In genomic region chr11:118251858-118252652, GRCh38 we compare ENCODE assay signal across 1 cellular context.
TF ChIP-seq lines count a peak whose summit lies in the region.

Gene MPZL3, minus strand, starts transcription at chr11:118252365. Its CDS starts 71 bp downstream, at chr11:118252294.

TF ChIP-seq in K562, 482 proteins besides CTCF, POLR2A, EP300 and RAD21 (continued from another document and continues in another):
- TF ChIP-seq ATF3 (IDR thresholded peaks at IDR 0.05), result peak; percentile 89
- no peak for TF ChIP-seq ATF3 (CRISPR knock-in tag; conservative IDR thresholded peaks at IDR 0.05)
- peak; percentile 53 for TF ChIP-seq RBFOX2 (IDR thresholded peaks at IDR 0.05; ENCODE audit: low read depth, low read length)
- TF ChIP-seq RBBP5 (IDR thresholded peaks at IDR 0.05; ENCODE audit: borderline replicate concordance, insufficient read depth, low read length, poor library complexity, severe bottlenecking), result peak; percentile 94
- TF ChIP-seq ELF4 (CRISPR knock-in tag; IDR thresholded peaks at IDR 0.05), result peak; percentile 76; the same call in 1 of the 2 replicates
- TF ChIP-seq ZNF12 (CRISPR knock-in tag; IDR thresholded peaks at IDR 0.05), result peak; percentile 67; the same call in 1 of the 2 replicates
- TF ChIP-seq ZNF232 (CRISPR knock-in tag; IDR thresholded peaks at IDR 0.05), result no peak
- TF ChIP-seq ETV1 (tag; conservative IDR thresholded peaks at IDR 0.05; ENCODE audit: low read depth), result peak; percentile 98
- TF ChIP-seq NFIC (IDR thresholded peaks at IDR 0.05), result peak; percentile 94
- 0 out of 4 replicates have a peak, but pooled peaks of 1 of the 2 experiments have one; percentile 36 for TF ChIP-seq HDAC1 (IDR thresholded peaks at IDR 0.05)
- peak; percentile 55; the same call in 1 of the 2 replicates for TF ChIP-seq CEBPG (CRISPR knock-in tag; IDR thresholded peaks at IDR 0.05)
- TF ChIP-seq CEBPG (tag; conservative IDR thresholded peaks at IDR 0.05 in 1 of 2, IDR thresholded peaks at IDR 0.05 in 1 of 2), result 0 out of 4 replicates have a peak, but pooled peaks of 1 of the 2 experiments have one; percentile 35
- TF ChIP-seq MEIS2 (IDR thresholded peaks at IDR 0.05; ENCODE audit: partially characterized antibody), result peak; percentile 75
- peak; percentile 96 for TF ChIP-seq CREM (IDR thresholded peaks at IDR 0.05; ENCODE audit: low read depth)
- TF ChIP-seq KDM4B (IDR thresholded peaks at IDR 0.05; ENCODE audit: borderline replicate concordance in 2 of 2, low read depth in 1 of 2), result peak in 1 of 2 experiments; percentile 88; a peak in 1 of 4 replicates
- TF ChIP-seq ETV5 (CRISPR knock-in tag; IDR thresholded peaks at IDR 0.05; ENCODE audit: low read depth), result peak; percentile 95
- TF ChIP-seq ZBTB49 (CRISPR knock-in tag; IDR thresholded peaks at IDR 0.05; ENCODE audit: borderline replicate concordance), result no peak
- no peak for TF ChIP-seq OTX1 (CRISPR knock-in tag; IDR thresholded peaks at IDR 0.05)
- TF ChIP-seq CTBP1 (IDR thresholded peaks at IDR 0.05; ENCODE audit: borderline replicate concordance), result peak; percentile 92
- 0 out of 2 replicates have a peak, but pooled peaks have one; percentile 52 for TF ChIP-seq RB1 (IDR thresholded peaks at IDR 0.05; ENCODE audit: low read depth)
- TF ChIP-seq JUND (IDR thresholded peaks at IDR 0.05; ENCODE audit: borderline replicate concordance, low read depth, low read length), result peak; percentile 63
- peak; percentile 85; the same call in 2 of the 3 replicates for TF ChIP-seq JUND (tag; IDR thresholded peaks at IDR 0.05; ENCODE audit: borderline replicate concordance, low read depth, low read length)
- TF ChIP-seq PKNOX1 (IDR thresholded peaks at IDR 0.05), result peak; percentile 57
- TF ChIP-seq ELF2 (CRISPR knock-in tag; IDR thresholded peaks at IDR 0.05), result peak; percentile 66; the same call in 1 of the 2 replicates
- TF ChIP-seq TCF3 (CRISPR knock-in tag; IDR thresholded peaks at IDR 0.05), result 0 out of 2 replicates have a peak, but pooled peaks have one; percentile 29
- peak; percentile 90; the same call in 1 of the 2 replicates for TF ChIP-seq ZNF395 (CRISPR knock-in tag; IDR thresholded peaks at IDR 0.05)
- no peak for TF ChIP-seq DNMT1 (IDR thresholded peaks at IDR 0.05)
- TF ChIP-seq ZHX1 (conservative IDR thresholded peaks at IDR 0.05; ENCODE audit: low read length), result peak; percentile 32; the same call in 1 of the 2 replicates
- peak; percentile 94 for TF ChIP-seq ZEB2 (IDR thresholded peaks at IDR 0.05)
- TF ChIP-seq ZBTB1 (CRISPR knock-in tag; IDR thresholded peaks at IDR 0.05; ENCODE audit: borderline replicate concordance, low read depth), result no peak
- peak; percentile 90 for TF ChIP-seq ZBTB7A (IDR thresholded peaks at IDR 0.05; ENCODE audit: borderline replicate concordance, control insufficient read depth, low read depth, low read length)
- peak; percentile 94 for TF ChIP-seq ATF7 (IDR thresholded peaks at IDR 0.05)
- no peak for TF ChIP-seq C11orf30 (IDR thresholded peaks at IDR 0.05; ENCODE audit: low read depth)
- TF ChIP-seq CBX3 (IDR thresholded peaks at IDR 0.05; ENCODE audit: borderline replicate concordance in 1 of 2, low read length in 2 of 2), result peak in 1 of 2 experiments; percentile 63; a peak in 2 of 3 replicates
- TF ChIP-seq ZNF766 (CRISPR knock-in tag; conservative IDR thresholded peaks at IDR 0.05), result peak; percentile 73
- TF ChIP-seq CHCHD3 (CRISPR knock-in tag; IDR thresholded peaks at IDR 0.05), result no peak
- peak; percentile 51 for TF ChIP-seq FOSL1 (tag; conservative IDR thresholded peaks at IDR 0.05)
- TF ChIP-seq ZNF584 (CRISPR knock-in tag; IDR thresholded peaks at IDR 0.05; ENCODE audit: low read depth), result 0 out of 2 replicates have a peak, but pooled peaks have one; percentile 34
- no peak for TF ChIP-seq JUN (IDR thresholded peaks at IDR 0.05; ENCODE audit: borderline replicate concordance, low read depth, low read length)
- peak; percentile 83; the same call in 1 of the 2 replicates for TF ChIP-seq JUN (CRISPR knock-in tag; IDR thresholded peaks at IDR 0.05; ENCODE audit: borderline replicate concordance)
- peak; percentile 89 for TF ChIP-seq NR2C1 (IDR thresholded peaks at IDR 0.05)
- TF ChIP-seq NR2C1 (tag; IDR thresholded peaks at IDR 0.05), result peak; percentile 93
- peak; percentile 98 for TF ChIP-seq GABPA (tag; conservative IDR thresholded peaks at IDR 0.05; ENCODE audit: low read depth)
- peak; percentile 85; the same call in 1 of the 2 replicates for TF ChIP-seq CREB3 (tag; conservative IDR thresholded peaks at IDR 0.05; ENCODE audit: low read depth)
- 0 out of 2 replicates have a peak, but pooled peaks have one; percentile 19 for TF ChIP-seq DPF2 (IDR thresholded peaks at IDR 0.05)
- no peak for TF ChIP-seq TOE1 (IDR thresholded peaks at IDR 0.05; ENCODE audit: borderline replicate concordance)
- peak; percentile 62; the same call in 1 of the 2 replicates for TF ChIP-seq TOE1 (CRISPR knock-in tag; IDR thresholded peaks at IDR 0.05; ENCODE audit: borderline replicate concordance, low read depth)
- TF ChIP-seq POLR2G (IDR thresholded peaks at IDR 0.05; ENCODE audit: low read depth, low read length), result peak; percentile 56
- 0 out of 2 replicates have a peak, but pooled peaks have one; percentile 21 for TF ChIP-seq ZNF143 (CRISPR knock-in tag; IDR thresholded peaks at IDR 0.05)
- peak; percentile 72; the same call in 1 of the 2 replicates for TF ChIP-seq SP1 (CRISPR knock-in tag; IDR thresholded peaks at IDR 0.05)
- no peak for TF ChIP-seq PBX2 (CRISPR knock-in tag; IDR thresholded peaks at IDR 0.05; ENCODE audit: low read depth)
- TF ChIP-seq PBX2 (tag; conservative IDR thresholded peaks at IDR 0.05; ENCODE audit: low read depth), result peak; percentile 44
- TF ChIP-seq ZNF124 (CRISPR knock-in tag; IDR thresholded peaks at IDR 0.05), result no peak
- TF ChIP-seq FOXK2 (conservative IDR thresholded peaks at IDR 0.05 in 1 of 2, IDR thresholded peaks at IDR 0.05 in 1 of 2; ENCODE audit: low read depth in 2 of 2), result peak; percentile 70 to 88
- TF ChIP-seq LEF1 (IDR thresholded peaks at IDR 0.05), result no peak
- no peak for TF ChIP-seq HDGF (IDR thresholded peaks at IDR 0.05)
- TF ChIP-seq PATZ1 (CRISPR knock-in tag; IDR thresholded peaks at IDR 0.05; ENCODE audit: borderline replicate concordance), result no peak
